ENCODE assay signal across 20 cellular contexts in genomic region chr3:72354486-72354885, GRCh38.
"Had no signal": no experiment of that assay in that cellular context is flagged by ENCODE, and none has a peak within 500 bp of the region (broad histone marks: within the 10 kb centered on the region; RNA-seq: fewer than 3 reads in every experiment).

No MANE protein-coding gene starts in this region.

- H3K36me3 ChIP-seq: left ventricle myocardium inferior, ovary, right atrium auricular region, right lobe of liver, suprapubic skin, thoracic aorta, tibial artery, upper lobe of right lung had no signal

- H3K4me1 ChIP-seq: left ventricle myocardium inferior, right atrium auricular region, right lobe of liver, suprapubic skin, tibial artery, upper lobe of right lung had no signal

- H3K27ac ChIP-seq: left ventricle myocardium inferior, ovary, right atrium auricular region, right lobe of liver, suprapubic skin, thoracic aorta, tibial artery, upper lobe of right lung had no signal

- ATAC-seq: mucosa of descending colon; naive thymus-derived CD4-positive, alpha-beta T cell; natural killer cell treated with Interleukin-12 subunit alpha and Interleukin-12 subunit beta and Interleukin-15 and Interleukin-18, amount 100 ng/mL, for 72 hours; right lobe of liver; stimulated activated effector memory CD8-positive, alpha-beta T cell treated with anti-CD3 and anti-CD28 coated beads, Interleukin-12 subunit alpha, Interleukin-12 subunit beta, amount 100 ng/mL, for 72 hours; upper lobe of right lung had no signal

- H3K4me3 ChIP-seq: left ventricle myocardium inferior, lung, mucosa of descending colon, ovary, right atrium auricular region, right lobe of liver, suprapubic skin, thoracic aorta, tibial artery, upper lobe of right lung had no signal

- H3K27me3 ChIP-seq: ovary, right atrium auricular region, right lobe of liver, suprapubic skin, tibial artery, upper lobe of right lung had no signal

- H3K9me3 ChIP-seq: left ventricle myocardium inferior, mucosa of descending colon, ovary, right atrium auricular region, right lobe of liver, suprapubic skin, thoracic aorta, tibial artery, upper lobe of right lung had no signal

- DNase-seq: hypothalamus; immature natural killer cell; left ventricle myocardium inferior; midbrain; mucosa of descending colon; naive thymus-derived CD4-positive, alpha-beta T cell; ovary; right lobe of liver; stimulated activated CD4-positive, alpha-beta T cell treated with anti-CD3 and anti-CD28 coated beads, Interleukin-12 subunit alpha, Interleukin-12 subunit beta, amount 100 ng/mL, for 4 hours; stimulated activated CD4-positive, alpha-beta T cell treated with anti-CD3 and anti-CD28 coated beads, Interleukin-15, amount 100 ng/mL, for 24 hours; stimulated activated CD4-positive, alpha-beta T cell treated with anti-CD3 and anti-CD28 coated beads, Interleukin-4, amount 100 ng/mL, for 24 hours; stimulated activated naive CD4-positive, alpha-beta T cell; upper lobe of right lung had no signal
